34 cellular contexts compared by ENCODE assay signal in the genomic region with DNA sequence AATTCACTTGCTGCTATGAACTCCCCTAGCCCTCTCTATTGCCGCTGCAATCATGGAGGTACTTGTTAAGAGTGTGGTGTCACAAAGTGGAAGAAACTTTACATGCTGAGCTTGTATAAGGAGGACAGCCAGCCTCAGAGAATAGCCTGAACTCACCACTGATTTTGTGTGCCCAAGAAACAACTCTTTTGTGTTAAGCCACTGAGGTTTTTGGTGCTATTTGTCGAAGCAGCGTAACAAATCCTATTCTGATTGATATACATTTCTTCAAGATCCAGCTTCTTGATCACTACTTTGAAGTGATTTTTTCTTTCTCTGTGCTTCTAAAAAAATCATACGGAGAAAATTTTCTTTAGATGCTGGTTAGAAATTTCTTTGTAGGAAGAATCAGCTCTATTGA.
"Had no signal": no experiment of that assay in that cellular context is flagged by ENCODE, and none has a peak within 500 bp of the region (broad histone marks: within the 10 kb centered on the region; RNA-seq: fewer than 3 reads in every experiment).

No MANE protein-coding gene starts in this region.

- H3K36me3 Mint-ChIP-seq: activated CD4-positive, alpha-beta memory T cell treated with anti-CD3 and anti-CD28 coated beads for 36 hours; activated naive CD4-positive, alpha-beta T cell treated with anti-CD3 and anti-CD28 coated beads, Interleukin-2, amount 10 ng/mL, durations not matched to agents 7 days and 5 days; activated naive CD4-positive, alpha-beta T cell treated with anti-CD3 and anti-CD28 coated beads, Interleukin-2, amount 50 U/mL, for 24 hours; activated naive CD8-positive, alpha-beta T cell; activated naive CD8-positive, alpha-beta T cell treated with anti-CD3 and anti-CD28 coated beads, Interleukin-2, amount 10 ng/mL, durations not matched to agents 7 days and 5 days had no signal

- H3K4me1 Mint-ChIP-seq: activated B cell treated with CpG ODN at 0.5 μM for 24 hours; activated CD4-positive, alpha-beta T cell treated with anti-CD3 and anti-CD28 coated beads, Interleukin-2, amount 10 ng/mL, durations not matched to agents 24 days and 14 days; activated naive CD4-positive, alpha-beta T cell treated with anti-CD3 and anti-CD28 coated beads, Interleukin-2, amount 10 ng/mL, durations not matched to agents 7 days and 5 days; activated naive CD4-positive, alpha-beta T cell treated with anti-CD3 and anti-CD28 coated beads, Interleukin-2, amount 50 U/mL, for 24 hours; activated naive CD8-positive, alpha-beta T cell treated with anti-CD3 and anti-CD28 coated beads, Interleukin-2, amount 10 ng/mL, durations not matched to agents 7 days and 5 days; activated naive CD8-positive, alpha-beta T cell treated with anti-CD3 and anti-CD28 coated beads, Interleukin-2, amount 50 U/mL, for 24 hours had no signal

- H3K4me3 Mint-ChIP-seq: activated B cell treated with CpG ODN at 0.5 μM for 24 hours; activated CD4-positive, alpha-beta memory T cell treated with anti-CD3 and anti-CD28 coated beads for 36 hours; activated CD4-positive, alpha-beta T cell treated with anti-CD3 and anti-CD28 coated beads, Interleukin-2, amount 10 ng/mL, durations not matched to agents 24 days and 14 days; activated CD8-positive, alpha-beta T cell treated with anti-CD3 and anti-CD28 coated beads for 36 hours; activated naive CD4-positive, alpha-beta T cell treated with anti-CD3 and anti-CD28 coated beads, Interleukin-2, amount 10 ng/mL, durations not matched to agents 7 days and 5 days; activated naive CD4-positive, alpha-beta T cell treated with anti-CD3 and anti-CD28 coated beads, Interleukin-2, amount 50 U/mL, for 24 hours; activated naive CD8-positive, alpha-beta T cell; activated naive CD8-positive, alpha-beta T cell treated with anti-CD3 and anti-CD28 coated beads, Interleukin-2, amount 10 ng/mL, durations not matched to agents 7 days and 5 days; activated naive CD8-positive, alpha-beta T cell treated with anti-CD3 and anti-CD28 coated beads, Interleukin-2, amount 50 U/mL, for 24 hours; activated T-cell treated with anti-CD3 and anti-CD28 coated beads, Interleukin-2, amount 50 U/mL, for 4 hours; brain; T-helper 1 cell treated with Interleukin-12 subunit alpha and Interleukin-12 subunit beta and Interleukin-4 antibody, amounts not matched to agents 30 μg/mL and 1 μg/mL, for 36 hours; T-helper 2 cell treated with Interferon-gamma antibody and Interleukin-4, amounts not matched to agents 5 μg/mL and 100 μg/mL, for 36 hours had no signal

- H3K9me3 Mint-ChIP-seq: activated CD4-positive, alpha-beta memory T cell treated with anti-CD3 and anti-CD28 coated beads for 36 hours; activated CD4-positive, alpha-beta T cell treated with anti-CD3 and anti-CD28 coated beads, Interleukin-2, amount 10 ng/mL, durations not matched to agents 24 days and 14 days; activated CD8-positive, alpha-beta T cell treated with anti-CD3 and anti-CD28 coated beads for 36 hours; activated naive CD4-positive, alpha-beta T cell treated with anti-CD3 and anti-CD28 coated beads, Interleukin-2, amount 10 ng/mL, durations not matched to agents 7 days and 5 days; activated naive CD4-positive, alpha-beta T cell treated with anti-CD3 and anti-CD28 coated beads, Interleukin-2, amount 50 U/mL, for 24 hours; activated naive CD8-positive, alpha-beta T cell treated with anti-CD3 and anti-CD28 coated beads, Interleukin-2, amount 10 ng/mL, durations not matched to agents 7 days and 5 days; activated naive CD8-positive, alpha-beta T cell treated with anti-CD3 and anti-CD28 coated beads, Interleukin-2, amount 50 U/mL, for 24 hours; activated T-cell treated with anti-CD3 and anti-CD28 coated beads, Interleukin-2, amount 50 U/mL, for 4 hours; activated T-helper 2 cell treated with anti-CD3 and anti-CD28 coated beads, Interferon-gamma antibody, Interleukin-2, Interleukin-4, amounts not matched to agents 10 μg/mL and 5 μg/mL and 100 μg/mL, durations not matched to agents 14 hours and 24 hours and 36 hours; brain; T-helper 1 cell treated with Interleukin-12 subunit alpha and Interleukin-12 subunit beta and Interleukin-4 antibody, amounts not matched to agents 30 μg/mL and 1 μg/mL, for 36 hours; T-helper 2 cell treated with Interferon-gamma antibody and Interleukin-4, amounts not matched to agents 5 μg/mL and 100 μg/mL, for 36 hours had no signal

- FAIRE-seq: bronchial epithelial cell, TTC549 had no signal

- H3K4me3 ChIP-seq: ascending aorta had no signal

- H3K9me3 ChIP-seq: ascending aorta had no signal

- H3K27me3 Mint-ChIP-seq: activated B cell treated with CpG ODN at 0.5 μM for 24 hours; activated CD4-positive, alpha-beta memory T cell treated with anti-CD3 and anti-CD28 coated beads for 36 hours; activated CD4-positive, alpha-beta T cell treated with anti-CD3 and anti-CD28 coated beads, Interleukin-2, amount 10 ng/mL, durations not matched to agents 24 days and 14 days; activated CD8-positive, alpha-beta T cell treated with anti-CD3 and anti-CD28 coated beads for 36 hours; activated naive CD4-positive, alpha-beta T cell treated with anti-CD3 and anti-CD28 coated beads, Interleukin-2, amount 10 ng/mL, durations not matched to agents 7 days and 5 days; activated naive CD8-positive, alpha-beta T cell treated with anti-CD3 and anti-CD28 coated beads, Interleukin-2, amount 10 ng/mL, durations not matched to agents 7 days and 5 days; activated naive CD8-positive, alpha-beta T cell treated with anti-CD3 and anti-CD28 coated beads, Interleukin-2, amount 50 U/mL, for 24 hours; brain had no signal

- DNase-seq: activated B cell treated with CpG ODN at 0.5 μM for 24 hours; activated CD4-positive, alpha-beta memory T cell treated with anti-CD3 and anti-CD28 coated beads for 36 hours; activated CD4-positive, alpha-beta T cell treated with anti-CD3 and anti-CD28 coated beads for 4 hours; activated CD4-positive, alpha-beta T cell treated with anti-CD3 and anti-CD28 coated beads, Interleukin-2, amount 10 ng/mL, durations not matched to agents 24 days and 14 days; activated CD4-positive, alpha-beta T cell treated with anti-CD3 and anti-CD28 coated beads, Interleukin-2, amount 50 U/mL, for 1 hour; activated CD4-positive, alpha-beta T cell treated with anti-CD3 and anti-CD28 coated beads, Interleukin-2, amount 50 U/mL, for 4 hours; activated CD4-positive, CD25-positive, alpha-beta regulatory T cell treated with anti-CD3 and anti-CD28 coated beads, Interleukin-2, amount 50 U/mL, for 72 hours; activated CD8-positive, alpha-beta memory T cell treated with anti-CD3 and anti-CD28 coated beads, Interleukin-2, amount 50 U/mL, for 4 hours; activated CD8-positive, alpha-beta T cell treated with anti-CD3 and anti-CD28 coated beads for 36 hours; activated effector memory CD4-positive, alpha-beta T cell treated with Interleukin-2 at 50 U/mL for 16 hours; activated gamma-delta T cell; activated naive CD4-positive, alpha-beta T cell treated with anti-CD3 and anti-CD28 coated beads, Interleukin-2, amount 10 ng/mL, durations not matched to agents 7 days and 5 days; activated naive CD4-positive, alpha-beta T cell treated with Interleukin-2 at 50 U/mL for 16 hours; activated naive CD8-positive, alpha-beta T cell treated with anti-CD3 and anti-CD28 coated beads, Interleukin-2, amount 10 ng/mL, durations not matched to agents 7 days and 5 days; activated naive CD8-positive, alpha-beta T cell treated with anti-CD3 and anti-CD28 coated beads, Interleukin-2, amount 50 U/mL, for 24 hours; activated T-cell treated with anti-CD3 and anti-CD28 coated beads for 4 hours; activated T-cell treated with anti-CD3 and anti-CD28 coated beads, Interleukin-2, amount 50 U/mL, for 1 hour; activated T-cell treated with anti-CD3 and anti-CD28 coated beads, Interleukin-2, amount 50 U/mL, for 4 hours; amygdala; anterior cingulate cortex; central memory CD4-positive, alpha-beta T cell; T-helper 1 cell; T-helper 2 cell; T-helper 9 cell had no signal

- ATAC-seq: activated CD8-positive, alpha-beta T cell treated with anti-CD3 and anti-CD28 coated beads for 36 hours; activated naive CD8-positive, alpha-beta T cell treated with anti-CD3 and anti-CD28 coated beads, Interleukin-2, amount 50 U/mL, for 24 hours; activated T-cell treated with anti-CD3 and anti-CD28 coated beads, Interleukin-2, amount 50 U/mL, for 4 hours had no signal

- H3K27me3 ChIP-seq: ascending aorta had no signal

- H3K36me3 ChIP-seq: ascending aorta had no signal

- H3K27ac ChIP-seq: ascending aorta, VCaP had no signal

- H3K27ac Mint-ChIP-seq: activated B cell treated with CpG ODN at 0.5 μM for 24 hours; activated CD4-positive, alpha-beta memory T cell treated with anti-CD3 and anti-CD28 coated beads for 36 hours; activated CD4-positive, alpha-beta T cell treated with anti-CD3 and anti-CD28 coated beads, Interleukin-2, amount 10 ng/mL, durations not matched to agents 24 days and 14 days; activated CD8-positive, alpha-beta T cell treated with anti-CD3 and anti-CD28 coated beads for 36 hours; activated naive CD4-positive, alpha-beta T cell treated with anti-CD3 and anti-CD28 coated beads, Interleukin-2, amount 10 ng/mL, durations not matched to agents 7 days and 5 days; activated naive CD4-positive, alpha-beta T cell treated with anti-CD3 and anti-CD28 coated beads, Interleukin-2, amount 50 U/mL, for 24 hours; activated naive CD8-positive, alpha-beta T cell; activated naive CD8-positive, alpha-beta T cell treated with anti-CD3 and anti-CD28 coated beads, Interleukin-2, amount 10 ng/mL, durations not matched to agents 7 days and 5 days; activated naive CD8-positive, alpha-beta T cell treated with anti-CD3 and anti-CD28 coated beads, Interleukin-2, amount 50 U/mL, for 24 hours; activated T-helper 2 cell treated with anti-CD3 and anti-CD28 coated beads, Interferon-gamma antibody, Interleukin-2, Interleukin-4, amounts not matched to agents 10 μg/mL and 5 μg/mL and 100 μg/mL, durations not matched to agents 14 hours and 24 hours and 36 hours; T-helper 1 cell treated with Interleukin-12 subunit alpha and Interleukin-12 subunit beta and Interleukin-4 antibody, amounts not matched to agents 30 μg/mL and 1 μg/mL, for 36 hours; T-helper 2 cell treated with Interferon-gamma antibody and Interleukin-4, amounts not matched to agents 5 μg/mL and 100 μg/mL, for 36 hours had no signal
